Comparison of ENCODE assay signal across 11 cellular contexts in genomic region chr1:53294557-53294956, GRCh38. TPM values are rescaled to one million over a fixed set of nuclear protein-coding genes. Genes with fewer than 3 reads are reported as not detected.
DNase-seq lines count a peak whose midpoint lies in the region; ATAC-seq and FAIRE-seq lines count a peak whose summit lies in the region.
"Had no signal": no experiment of that assay in that cellular context is flagged by ENCODE, and none has a peak within 500 bp of the region (broad histone marks: within the 10 kb centered on the region; RNA-seq: fewer than 3 reads in every experiment).

No MANE protein-coding gene starts in this region.

- H3K23ac ChIP-seq in mesenchymal stem cell (ENCODE audit: low read length in 2 of 2) = no peak overlapping the region

- H3K4me3 Mint-ChIP-seq in activated T-helper 17 cell treated with anti-CD3 and anti-CD28 coated beads, Interleukin-2, amount 50 U/mL, for 72 hours = peak overlapping the region; percentile 79
- H3K4me3 Mint-ChIP-seq: CD14-positive monocyte had no signal

- no peak overlapping the region for H2AFZ ChIP-seq in mesenchymal stem cell (ENCODE audit: low read depth, low read length)

- DNase-seq in activated naive CD4-positive, alpha-beta T cell treated with Interleukin-2 at 50 U/mL for 16 hours = peak; percentile 60
- no peak for DNase-seq in activated naive CD4-positive, alpha-beta T cell (lab: John Stamatoyannopoulos, UW)
- DNase-seq in mesenchymal stem cell = peak; percentile 48
- peak; percentile 37 for DNase-seq in urothelium cell line (ENCODE audit: low spot score)
- no peak for DNase-seq in 8988T
- DNase-seq in HuH-7.5 (ENCODE audit: low spot score) = no peak
- no peak for DNase-seq in UCSD-AML1 (lab: John Stamatoyannopoulos, UW; ENCODE audit: unreplicated experiment)
- DNase-seq: islet precursor cell had no signal

- H3K79me1 ChIP-seq in mesenchymal stem cell (replicated peaks; ENCODE audit: low read length, poor library complexity, severe bottlenecking) = peaks cover 15% of the 10 kb centered on the region

- peaks cover 20% of the 10 kb centered on the region for H3K4me1 Mint-ChIP-seq in activated T-helper 17 cell treated with anti-CD3 and anti-CD28 coated beads, Interleukin-2, amount 50 U/mL, for 72 hours

- peak overlapping the region in 1 of 2 experiments; percentile 4 for H3K4ac ChIP-seq in mesenchymal stem cell (ENCODE audit: low read depth in 1 of 2, low read length in 2 of 2)

- peaks cover 0 to 2% of the 10 kb centered on the region in 2 experiments for H3K36me3 ChIP-seq in mesenchymal stem cell (ENCODE audit: control insufficient read depth in 1 of 2, insufficient read depth in 2 of 2, low read depth in 1 of 2, low read length in 2 of 2)

- no peak overlapping the region for H2BK5ac ChIP-seq in mesenchymal stem cell (ENCODE audit: low read depth, low read length, poor library complexity, severe bottlenecking)

- H4K8ac ChIP-seq in mesenchymal stem cell (ENCODE audit: low read length) = no peak overlapping the region

- H3K18ac ChIP-seq in mesenchymal stem cell (ENCODE audit: low read depth in 1 of 2, low read length in 2 of 2) = peak overlapping the region in 1 of 2 experiments; percentile 14

- H3K4me2 ChIP-seq in mesenchymal stem cell (ENCODE audit: low read length, poor library complexity, severe bottlenecking) = no peak overlapping the region

- H3K4me1 ChIP-seq in mesenchymal stem cell (ENCODE audit: control insufficient read depth, insufficient read depth, low read depth, low read length) = peaks cover 20% of the 10 kb centered on the region

- no peak overlapping the region for H3K14ac ChIP-seq in mesenchymal stem cell (ENCODE audit: low read length in 2 of 2)

- 58% methylated on average over 8 of the region's 8 CpGs for WGBS in mesenchymal stem cell

- H3K4me3 ChIP-seq in mesenchymal stem cell (ENCODE audit: insufficient read depth in 1 of 2, low read depth in 1 of 2, low read length in 2 of 2) = no peak overlapping the region

- no peak overlapping the region for H2AK5ac ChIP-seq in mesenchymal stem cell (ENCODE audit: low read length, severe bottlenecking)

- H3K9ac ChIP-seq in mesenchymal stem cell (ENCODE audit: low read length) = no peak overlapping the region

- H4K91ac ChIP-seq in mesenchymal stem cell (ENCODE audit: low read length) = no peak overlapping the region

- peak overlapping the region; percentile 94 for H3K27ac Mint-ChIP-seq in activated T-helper 17 cell treated with anti-CD3 and anti-CD28 coated beads, Interleukin-2, amount 50 U/mL, for 72 hours

- no peak for FAIRE-seq in urothelium cell line (lab: Jason Lieb, UNC)
- FAIRE-seq: TTC549 had no signal

- no peaks in the 10 kb centered on the region for H3K27me3 Mint-ChIP-seq in activated T-helper 17 cell treated with anti-CD3 and anti-CD28 coated beads, Interleukin-2, amount 50 U/mL, for 72 hours

- ATAC-seq in activated T-helper 17 cell treated with anti-CD3 and anti-CD28 coated beads, Interleukin-2, amount 50 U/mL, for 72 hours (replicated peaks) = peak; percentile 95

- no peak overlapping the region for H3K27ac ChIP-seq in mesenchymal stem cell (ENCODE audit: low read length, poor library complexity, severe bottlenecking)

- H3K9me3 Mint-ChIP-seq in activated T-helper 17 cell treated with anti-CD3 and anti-CD28 coated beads, Interleukin-2, amount 50 U/mL, for 72 hours = no peaks in the 10 kb centered on the region
- H3K9me3 Mint-ChIP-seq: CD14-positive monocyte had no signal

- no peaks in the 10 kb centered on the region for H3K9me3 ChIP-seq in mesenchymal stem cell (ENCODE audit: control insufficient read depth, low read length)

- no peak overlapping the region for H2BK15ac ChIP-seq in mesenchymal stem cell (ENCODE audit: low read depth, poor library complexity, severe bottlenecking)

- H2BK120ac ChIP-seq in mesenchymal stem cell (ENCODE audit: low read depth, low read length) = no peak overlapping the region

- no peak overlapping the region for H2BK12ac ChIP-seq in mesenchymal stem cell (ENCODE audit: low read length in 2 of 2)

- H3K27me3 ChIP-seq in mesenchymal stem cell (ENCODE audit: control insufficient read depth in 1 of 2, insufficient read depth in 1 of 2, low read length in 2 of 2) = no peaks in the 10 kb centered on the region

- peaks cover 21% of the 10 kb centered on the region for H3K36me3 Mint-ChIP-seq in activated T-helper 17 cell treated with anti-CD3 and anti-CD28 coated beads, Interleukin-2, amount 50 U/mL, for 72 hours (ENCODE audit: low read depth)

RNA-seq across cellular contexts. Expression of gene LRP8, which starts 33.3 kb away (rescaled TPM):
- 10 to 100 TPM; 36.0 to 68.1 TPM for total RNA-seq in activated T-helper 17 cell treated with anti-CD3 and anti-CD28 coated beads, Interleukin-2, amount 50 U/mL, for 72 hours
- polyA plus RNA-seq in mesenchymal stem cell (2013, experiment 1 of 2) = 19.5 TPM
- polyA plus RNA-seq in mesenchymal stem cell (2013, experiment 2 of 2) = 17.4 TPM

RNA-seq across cellular contexts. Expression of gene MAGOH, which starts 56.2 kb away (rescaled TPM):
- total RNA-seq in activated T-helper 17 cell treated with anti-CD3 and anti-CD28 coated beads, Interleukin-2, amount 50 U/mL, for 72 hours = 10 to 100 TPM; 49.6 to 83.9 TPM
- 53.3 TPM for polyA plus RNA-seq in mesenchymal stem cell (2013, experiment 1 of 2)
- polyA plus RNA-seq in mesenchymal stem cell (2013, experiment 2 of 2) = 54.6 TPM

Comparison
In these comparisons a context has a peak if more than half of its experiments do, and no peak if none do; other contexts are left out.
1. DNase-seq: peak in activated naive CD4-positive, alpha-beta T cell treated with Interleukin-2 at 50 U/mL for 16 hours (single experiment), mesenchymal stem cell (single experiment) and urothelium cell line (single experiment); none in activated naive CD4-positive, alpha-beta T cell (0 of 4), 8988T (single experiment), HuH-7.5 (single experiment) and UCSD-AML1 (single experiment).